In genomic region chr2:85251070-85251616, GRCh38 we compare ENCODE assay signal across 2 cellular contexts.
A peak's percentile ranks its signal among the peaks of the same experiment; 100 is the strongest.
TF ChIP-seq lines count a peak whose summit lies in the region.

No MANE protein-coding gene starts in this region.

TF ChIP-seq in liver, 16 proteins besides CTCF, POLR2A, EP300 and RAD21 (continued from another document):
- TF ChIP-seq, protein P1, sequence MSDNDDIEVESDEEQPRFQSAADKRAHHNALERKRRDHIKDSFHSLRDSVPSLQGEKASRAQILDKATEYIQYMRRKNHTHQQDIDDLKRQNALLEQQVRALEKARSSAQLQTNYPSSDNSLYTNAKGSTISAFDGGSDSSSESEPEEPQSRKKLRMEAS (IDR thresholded peaks at IDR 0.05): no peak
- TF ChIP-seq NR2F2 (IDR thresholded peaks at IDR 0.05) (peak; percentile 92), HNF4A (conservative IDR thresholded peaks at IDR 0.05) (peak in 1 of 2 donors; percentile 12)

TF ChIP-seq in endothelial cell of umbilical vein, 7 proteins besides CTCF, POLR2A, EP300 and RAD21 (continued from another document):
- TF ChIP-seq MYC (IDR thresholded peaks at IDR 0.05; ENCODE audit: low read depth, low read length): no peak
- TF ChIP-seq, protein P1 (IDR thresholded peaks at IDR 0.05; ENCODE audit: insufficient read depth, insufficient read length): no peak
- TF ChIP-seq EZH2 (IDR thresholded peaks at IDR 0.05; ENCODE audit: borderline replicate concordance, low read depth, low read length, severe bottlenecking): no peak
- TF ChIP-seq FOS (IDR thresholded peaks at IDR 0.05; ENCODE audit: borderline replicate concordance, insufficient read depth, low read length): no peak
